In genomic region chr19:18058208-18059009, GRCh38 we compare ENCODE assay signal across 8 cellular contexts. TPM values are rescaled to one million over a fixed set of nuclear protein-coding genes. Genes with fewer than 3 reads are reported as not detected.
A peak's percentile ranks its signal among the peaks of the same experiment; 100 is the strongest.
DNase-seq lines count a peak whose midpoint lies in the region; ATAC-seq, FAIRE-seq and TF ChIP-seq lines count a peak whose summit lies in the region.

No MANE protein-coding gene starts in this region.

- H3K9me3 ChIP-seq in adipocyte (ENCODE audit: control insufficient read depth, low read length) (no peaks in the 10 kb centered on the region), tibial artery (no peaks in the 10 kb centered on the region)

- H3K36me3 ChIP-seq in adipocyte (ENCODE audit: control insufficient read depth, insufficient read depth, low read length, severe bottlenecking) (no peaks in the 10 kb centered on the region), tibial artery (no peaks in the 10 kb centered on the region)

- FAIRE-seq in GM12891 (lab: Jason Lieb, UNC) = peak; percentile 84

- peaks cover 7% of the 10 kb centered on the region for H3K27me3 ChIP-seq in adipocyte (replicated peaks; ENCODE audit: control insufficient read depth, insufficient read depth, low read length)
- H3K27me3 ChIP-seq in tibial artery = peaks cover 0 to 4% of the 10 kb centered on the region in 2 donors

- TF ChIP-seq POLR2A in GM12891 (IDR thresholded peaks at IDR 0.05; ENCODE audit: low read depth, low read length) (no peak), NB4 (IDR thresholded peaks at IDR 0.05; ENCODE audit: extremely low read depth, insufficient read length) (peak; percentile 20)

- DNase-seq in GM12891 (ENCODE audit: insufficient read length, low spot score) (peak; percentile 87), NB4 (ENCODE audit: low read depth) (peak; percentile 85), T follicular helper cell (ENCODE audit: low read depth) (peak; percentile 72), adipocyte (ENCODE audit: low read depth) (peak; percentile 93), left cardiac atrium (peak; percentile 83), posterior cingulate gyrus (peak; percentile 70 to 98 (median 84)), tibial artery (peak; percentile 69 to 88)

- intact Hi-C loops in left cardiac atrium (cut with DNase I) = loop anchor here (1.0 to 10.0 kb wide), 3 partner anchors 51 to 114 kb away; no protein-coding TSS in a partner anchor
- intact Hi-C loops in posterior cingulate gyrus (cut with DNase I) = loop anchor here (1.0 to 5.0 kb wide), 2 partner anchors 51 to 121 kb away; no protein-coding TSS in a partner anchor
- intact Hi-C loops in tibial artery (cut with DNase I; ENCODE audit: low total_unique reads) = loop anchor here (1.0 kb wide), 1 partner anchor 51 kb away; no protein-coding TSS in a partner anchor

- H3K4me3 ChIP-seq in NB4 (ENCODE audit: low read depth, low read length) (no peak overlapping the region), adipocyte (ENCODE audit: low read length) (no peak overlapping the region), tibial artery (peak overlapping the region in 1 of 2 donors; percentile 18)

- ATAC-seq in left cardiac atrium = peak; percentile 91 to 93
- ATAC-seq in HG03135 (IDR thresholded peaks at IDR 0.05; ENCODE audit: unreplicated experiment) = no peak

- H3K9ac ChIP-seq in adipocyte (ENCODE audit: low read length) = peak overlapping the region; percentile 82

- H3K4me1 ChIP-seq in adipocyte (ENCODE audit: control insufficient read depth, insufficient read depth, low read length) (peaks cover 18% of the 10 kb centered on the region), tibial artery (peaks cover 0 to 25% (median 11%) of the 10 kb centered on the region in 4 donors)

- peak overlapping the region; percentile 78 to 79 for H3K27ac ChIP-seq in tibial artery

- peak; percentile 72 for TF ChIP-seq CTCF in NB4 (IDR thresholded peaks at IDR 0.05; ENCODE audit: low read depth, low read length)
- TF ChIP-seq CTCF in tibial artery (IDR thresholded peaks at IDR 0.05) = peak; percentile 93 to 98

TF ChIP-seq in GM12891, 5 proteins besides CTCF, POLR2A, EP300 and RAD21:
- TF ChIP-seq PAX5 (IDR thresholded peaks at IDR 0.05; ENCODE audit: insufficient read depth, low read length, severe bottlenecking) = no peak
- TF ChIP-seq POU2F2 (IDR thresholded peaks at IDR 0.05; ENCODE audit: low read depth, low read length) = no peak
- TF ChIP-seq TAF1 (IDR thresholded peaks at IDR 0.05; ENCODE audit: low read depth, low read length) = no peak
- TF ChIP-seq SPI1 (IDR thresholded peaks at IDR 0.05; ENCODE audit: low read depth, low read length) = no peak
- no peak for TF ChIP-seq POLR2AphosphoS5 (IDR thresholded peaks at IDR 0.05; ENCODE audit: low read depth, low read length)

RNA-seq across cellular contexts. Expression of gene IL12RB1, which starts 28.3 kb away (rescaled TPM):
- 13.5 TPM for polyA plus RNA-seq in GM12891 (2012; ENCODE audit: low read depth, missing spikeins)
- total RNA-seq in left cardiac atrium = 1 to 10 TPM; 1.2 to 1.6 TPM

RNA-seq across cellular contexts. Expression of gene MAST3, which starts 39.2 kb away (rescaled TPM):
- polyA plus RNA-seq in GM12891 (2012; ENCODE audit: low read depth, missing spikeins) = 7.2 TPM
- 1 to 10 TPM; 5.5 to 7.9 TPM for total RNA-seq in left cardiac atrium

RNA-seq across cellular contexts. Expression of gene ARRDC2, which starts 50.4 kb away (rescaled TPM):
- 3.6 TPM for polyA plus RNA-seq in GM12891 (2012; ENCODE audit: low read depth, missing spikeins)
- 10 to 100 TPM; 14.8 to 21.6 TPM for total RNA-seq in left cardiac atrium
